Comparison of ENCODE assay signal across 1 cellular context in genomic region chr4:184824081-184824775, GRCh38.
TF ChIP-seq lines count a peak whose summit lies in the region.

No MANE protein-coding gene starts in this region.

TF ChIP-seq in GM12878, 131 proteins besides CTCF, POLR2A, EP300 and RAD21 (continued from another document and continues in another):
- TF ChIP-seq SKIL (IDR thresholded peaks at IDR 0.05; ENCODE audit: low read depth, poor library complexity, severe bottlenecking), result peak; percentile 81
- no peak for TF ChIP-seq SMARCA5 (IDR thresholded peaks at IDR 0.05)
- no peak for TF ChIP-seq POLR2AphosphoS2 (IDR thresholded peaks at IDR 0.05; ENCODE audit: low read depth, low read length)
- peak; percentile 72; the same call in 1 of the 2 replicates for TF ChIP-seq FOXM1 (IDR thresholded peaks at IDR 0.05; ENCODE audit: low read depth, low read length)
- no peak for TF ChIP-seq CBX5 (IDR thresholded peaks at IDR 0.05; ENCODE audit: low read depth)
- TF ChIP-seq IKZF2 (IDR thresholded peaks at IDR 0.05), result peak; percentile 92
- TF ChIP-seq KDM1A (IDR thresholded peaks at IDR 0.05; ENCODE audit: borderline replicate concordance), result no peak
- TF ChIP-seq RB1 (IDR thresholded peaks at IDR 0.05; ENCODE audit: borderline replicate concordance), result no peak
- TF ChIP-seq WRNIP1 (IDR thresholded peaks at IDR 0.05; ENCODE audit: borderline replicate concordance, low read depth, low read length), result no peak
- no peak for TF ChIP-seq SREBF1 (IDR thresholded peaks at IDR 0.05; ENCODE audit: low read length)
- TF ChIP-seq CEBPZ (IDR thresholded peaks at IDR 0.05; ENCODE audit: low read depth, low read length), result no peak
- no peak for TF ChIP-seq FOXK2 (IDR thresholded peaks at IDR 0.05)
- no peak; the same call in 1 of the 2 replicates for TF ChIP-seq BACH1 (IDR thresholded peaks at IDR 0.05; ENCODE audit: borderline replicate concordance)
- TF ChIP-seq KLF5 (IDR thresholded peaks at IDR 0.05; ENCODE audit: partially characterized antibody), result no peak
- TF ChIP-seq SREBF2 (IDR thresholded peaks at IDR 0.05; ENCODE audit: low read length), result no peak
- TF ChIP-seq ZBTB40 (IDR thresholded peaks at IDR 0.05; ENCODE audit: borderline replicate concordance), result no peak
- TF ChIP-seq USF1 (IDR thresholded peaks at IDR 0.05; ENCODE audit: borderline replicate concordance, extremely low read length, insufficient read depth, low read depth, low read length), result no peak
- peak; percentile 97 for TF ChIP-seq RELB (IDR thresholded peaks at IDR 0.05; ENCODE audit: low read depth)
- TF ChIP-seq HDAC2 (IDR thresholded peaks at IDR 0.05), result no peak
- TF ChIP-seq MYB (IDR thresholded peaks at IDR 0.05; ENCODE audit: borderline replicate concordance, low read depth, low read length), result no peak
- no peak for TF ChIP-seq POU2F2 (IDR thresholded peaks at IDR 0.05; ENCODE audit: borderline replicate concordance, low read depth, low read length)
- TF ChIP-seq YY1 (IDR thresholded peaks at IDR 0.05; ENCODE audit: low read depth, low read length), result peak; percentile 43; the same call in 1 of the 2 replicates
- TF ChIP-seq ZNF384 (IDR thresholded peaks at IDR 0.05; ENCODE audit: borderline replicate concordance, low read depth, low read length), result no peak
- peak; percentile 58 for TF ChIP-seq RELA (IDR thresholded peaks at IDR 0.05; ENCODE audit: borderline replicate concordance, partially characterized antibody)
- no peak for TF ChIP-seq PKNOX1 (IDR thresholded peaks at IDR 0.05)
- TF ChIP-seq IRF3 (IDR thresholded peaks at IDR 0.05), result no peak
- no peak for TF ChIP-seq E4F1 (IDR thresholded peaks at IDR 0.05; ENCODE audit: borderline replicate concordance, partially characterized antibody)
- TF ChIP-seq CBX3 (IDR thresholded peaks at IDR 0.05; ENCODE audit: borderline replicate concordance, low read depth), result no peak
- no peak for TF ChIP-seq ZNF24 (IDR thresholded peaks at IDR 0.05)
- TF ChIP-seq DPF2 (IDR thresholded peaks at IDR 0.05), result peak; percentile 71; the same call in 1 of the 2 replicates
- no peak for TF ChIP-seq RUNX3 (IDR thresholded peaks at IDR 0.05; ENCODE audit: low read length)
- no peak for TF ChIP-seq RCOR1 (conservative IDR thresholded peaks at IDR 0.05; ENCODE audit: low read depth, low read length)
- peak; percentile 60; the same call in 1 of the 2 replicates for TF ChIP-seq TCF7 (IDR thresholded peaks at IDR 0.05; ENCODE audit: borderline replicate concordance)
- TF ChIP-seq ESRRA (IDR thresholded peaks at IDR 0.05; ENCODE audit: low read length), result no peak
- TF ChIP-seq STAT1 (conservative IDR thresholded peaks at IDR 0.05), result no peak
- TF ChIP-seq TARDBP (IDR thresholded peaks at IDR 0.05; ENCODE audit: borderline replicate concordance), result no peak
- TF ChIP-seq SPI1 (IDR thresholded peaks at IDR 0.05; ENCODE audit: borderline replicate concordance, insufficient read depth, low read depth, low read length), result no peak
- TF ChIP-seq TAF1 (IDR thresholded peaks at IDR 0.05; ENCODE audit: borderline replicate concordance, low read depth, low read length), result peak; percentile 39; the same call in 1 of the 2 replicates
- TF ChIP-seq ATF2 (IDR thresholded peaks at IDR 0.05; ENCODE audit: low read length), result peak; percentile 54; the same call in 1 of the 2 replicates
- TF ChIP-seq JUNB (IDR thresholded peaks at IDR 0.05), result peak; percentile 87
